Comparison of ENCODE assay signal across 8 cellular contexts in genomic region chr9:101399641-101399965, GRCh38. TPM values are rescaled to one million over a fixed set of nuclear protein-coding genes. Genes with fewer than 3 reads are reported as not detected.
DNase-seq lines count a peak whose midpoint lies in the region; ATAC-seq and TF ChIP-seq lines count a peak whose summit lies in the region.

No MANE protein-coding gene starts in this region.

- peak overlapping the region; percentile 66 for H3K4me3 ChIP-seq in colonic mucosa

- ATAC-seq in CD4-positive, alpha-beta T cell (ENCODE audit: poor library complexity), result no peak
- no peak for ATAC-seq in GM21381 (IDR thresholded peaks at IDR 0.05; ENCODE audit: unreplicated experiment)
- ATAC-seq in HG03045 (IDR thresholded peaks at IDR 0.05; ENCODE audit: unreplicated experiment), result no peak

- peak overlapping the region; percentile 58 for H3K27ac ChIP-seq in CD4-positive, alpha-beta T cell (ENCODE audit: low read depth, low read length)
- H3K27ac ChIP-seq in colonic mucosa, result peak overlapping the region; percentile 73

- DNase-seq in CD4-positive, alpha-beta T cell, result no peak
- DNase-seq in MV-4-11 (lab: John Stamatoyannopoulos, UW) (peak; percentile 90), colonic mucosa (no peak), nephron progenitor cell (no peak), NCI-H748 treated with DMSO at 0.1 percent for 48 hours (lab: John Stamatoyannopoulos, UW) (no peak), NCI-H2029 (lab: John Stamatoyannopoulos, UW) (no peak)

- peak overlapping the region; percentile 78 to 91 for H3K9ac ChIP-seq in colonic mucosa (ENCODE audit: low read depth in 2 of 2, low read length in 2 of 2)

- H3K36me3 ChIP-seq in colonic mucosa, result peaks cover 26% of the 10 kb centered on the region

- H3K27me3 Mint-ChIP-seq in CD4-positive, alpha-beta T cell, result no peaks in the 10 kb centered on the region
- H3K27me3 Mint-ChIP-seq in nephron progenitor cell (ENCODE audit: low read depth, poor library complexity), result no peaks in the 10 kb centered on the region

- H3K4me1 ChIP-seq in colonic mucosa, result no peaks in the 10 kb centered on the region

- H3K36me3 Mint-ChIP-seq in CD4-positive, alpha-beta T cell (ENCODE audit: low read depth), result peaks cover 89% of the 10 kb centered on the region
- peaks cover 87% of the 10 kb centered on the region for H3K36me3 Mint-ChIP-seq in nephron progenitor cell (ENCODE audit: low read depth)

- TF ChIP-seq CTCF in CD4-positive, alpha-beta T cell (IDR thresholded peaks at IDR 0.05), result no peak
- TF ChIP-seq CTCF in colonic mucosa (IDR thresholded peaks at IDR 0.05) (no peak), nephron progenitor cell (IDR thresholded peaks at IDR 0.05) (no peak)

- CTCF ChIA-PET in CD4-positive, alpha-beta T cell (lab: Charles Lee), result interaction anchor here (2.2 kb wide), 1 partner anchor 12 kb away, joined by 14 read pairs; no protein-coding TSS in a partner anchor

- no peaks in the 10 kb centered on the region for H3K9me3 ChIP-seq in CD4-positive, alpha-beta T cell (ENCODE audit: control insufficient read depth, low read length)
- H3K9me3 ChIP-seq in colonic mucosa, result no peaks in the 10 kb centered on the region

- peaks cover 80% of the 10 kb centered on the region for H3K4me1 Mint-ChIP-seq in CD4-positive, alpha-beta T cell (ENCODE audit: low read depth)
- peaks cover 35% of the 10 kb centered on the region for H3K4me1 Mint-ChIP-seq in nephron progenitor cell

- intact Hi-C loops in CD4-positive, alpha-beta T cell (cut with DNase I, micrococcal nuclease), result loop anchor here (1.0 to 10.0 kb wide), 5 partner anchors 133 to 1492 kb away; partner anchors contain the start of genes RNF20 (in 2 of the 2), STX17 (in 1 of the 2) and TEX10 (in 1 of the 2)
- intact Hi-C loops in colonic mucosa (cut with DNase I), result loop anchor here (10.0 kb wide), 1 partner anchor 685 kb away; no protein-coding TSS in a partner anchor

- H3K9me3 Mint-ChIP-seq in CD4-positive, alpha-beta T cell, result peaks cover 3% of the 10 kb centered on the region
- peaks cover 80% of the 10 kb centered on the region for H3K9me3 Mint-ChIP-seq in nephron progenitor cell

- peak overlapping the region; percentile 99 for H3K27ac Mint-ChIP-seq in CD4-positive, alpha-beta T cell
- H3K27ac Mint-ChIP-seq in nephron progenitor cell, result no peak overlapping the region

- POLR2A ChIA-PET in CD4-positive, alpha-beta T cell (lab: Charles Lee), result interaction anchor here (1.6 kb wide), 2 partner anchors 134 to 171 kb away, joined by 9 to 31 read pairs; partner anchors contain the start of gene RNF20

- no peaks in the 10 kb centered on the region for H3K27me3 ChIP-seq in CD4-positive, alpha-beta T cell (ENCODE audit: control insufficient read depth, insufficient read depth, low read length)
- no peaks in the 10 kb centered on the region for H3K27me3 ChIP-seq in colonic mucosa

- H3K4me3 Mint-ChIP-seq in CD4-positive, alpha-beta T cell, result peak overlapping the region; percentile 99
- H3K4me3 Mint-ChIP-seq in nephron progenitor cell, result peak overlapping the region; percentile 99

RNA-seq across cellular contexts. Expression of gene ZNF189, which starts 1.0 kb away (rescaled TPM):
- 1 to 10 TPM; 5.0 to 5.3 TPM for total RNA-seq in CD4-positive, alpha-beta T cell
- total RNA-seq in colonic mucosa, result 10 to 100 TPM in 1 of 2 donors, 1 to 10 TPM in 1; 9.3 to 17.4 TPM

RNA-seq across cellular contexts. Expression of gene MRPL50, which starts 1.2 kb away (rescaled TPM):
- 1 to 10 TPM; 5.9 to 6.1 TPM for total RNA-seq in CD4-positive, alpha-beta T cell
- 10 to 100 TPM in 1 of 2 donors, 1 to 10 TPM in 1; 9.5 to 10.1 TPM for total RNA-seq in colonic mucosa

RNA-seq across cellular contexts. Expression of gene BAAT, which starts 14.8 kb away (rescaled TPM):
- total RNA-seq in CD4-positive, alpha-beta T cell, result not detected
- total RNA-seq in colonic mucosa, result under 1 TPM in 1 of 2 donors, not detected in 1; 0.30 TPM

RNA-seq across cellular contexts. Expression of gene ALDOB, which starts 36.0 kb away (rescaled TPM):
- not detected for total RNA-seq in CD4-positive, alpha-beta T cell
- total RNA-seq in colonic mucosa, result 10 to 100 TPM in 1 of 2 donors, 1 to 10 TPM in 1; 3.4 to 33.1 TPM
